In genomic region chr5:493758-494157, GRCh38 we compare ENCODE assay signal across 22 cellular contexts.
"Had no signal": no experiment of that assay in that cellular context is flagged by ENCODE, and none has a peak within 500 bp of the region (broad histone marks: within the 10 kb centered on the region; RNA-seq: fewer than 3 reads in every experiment).

No MANE protein-coding gene starts in this region.

- ATAC-seq: activated T-cell treated with anti-CD3 and anti-CD28 coated beads, Interleukin-2, amount 50 U/mL, for 72 hours; effector memory CD8-positive, alpha-beta T cell had no signal

- H3K36me3 ChIP-seq: colonic mucosa, esophagus muscularis mucosa, left ventricle myocardium inferior, stomach, suprapubic skin, transverse colon had no signal

- DNase-seq: activated CD4-positive, alpha-beta memory T cell treated with anti-CD3 and anti-CD28 coated beads for 36 hours; activated CD4-positive, alpha-beta T cell treated with anti-CD3 and anti-CD28 coated beads for 4 hours; activated CD4-positive, CD25-positive, alpha-beta regulatory T cell; activated effector memory CD4-positive, alpha-beta T cell treated with Interleukin-2 at 50 U/mL for 16 hours; activated naive CD4-positive, alpha-beta T cell treated with anti-CD3 and anti-CD28 coated beads for 36 hours; activated naive CD8-positive, alpha-beta T cell treated with anti-CD3 and anti-CD28 coated beads, Interleukin-2, amount 10 ng/mL, durations not matched to agents 7 days and 5 days; activated T-cell treated with anti-CD3 and anti-CD28 coated beads, Interleukin-2, amount 50 U/mL, for 72 hours; amniotic stem cell; colonic mucosa; dorsolateral prefrontal cortex; effector memory CD8-positive, alpha-beta T cell; glutamatergic neuron; hypothalamus; left ventricle myocardium inferior; mammary epithelial cell; nucleus accumbens; stimulated activated CD4-positive, alpha-beta T cell treated with anti-CD3 and anti-CD28 coated beads, Interleukin-1b, Interleukin-23, amount 100 ng/mL, for 48 hours; stomach; transverse colon had no signal

- H3K4me1 ChIP-seq: colonic mucosa, left ventricle myocardium inferior, suprapubic skin, transverse colon had no signal

- H3K9me3 ChIP-seq: colonic mucosa, esophagus muscularis mucosa, left ventricle myocardium inferior, stomach, suprapubic skin, transverse colon had no signal

- H3K4me3 ChIP-seq: colonic mucosa, dorsolateral prefrontal cortex, esophagus muscularis mucosa, left ventricle myocardium inferior, skin epidermis, stomach, suprapubic skin, transverse colon had no signal

- H3K27ac ChIP-seq: colonic mucosa, dorsolateral prefrontal cortex, esophagus muscularis mucosa, left ventricle myocardium inferior, skin epidermis, stomach, suprapubic skin, transverse colon had no signal
